Comparison of ENCODE assay signal across 20 cellular contexts in the genomic region with DNA sequence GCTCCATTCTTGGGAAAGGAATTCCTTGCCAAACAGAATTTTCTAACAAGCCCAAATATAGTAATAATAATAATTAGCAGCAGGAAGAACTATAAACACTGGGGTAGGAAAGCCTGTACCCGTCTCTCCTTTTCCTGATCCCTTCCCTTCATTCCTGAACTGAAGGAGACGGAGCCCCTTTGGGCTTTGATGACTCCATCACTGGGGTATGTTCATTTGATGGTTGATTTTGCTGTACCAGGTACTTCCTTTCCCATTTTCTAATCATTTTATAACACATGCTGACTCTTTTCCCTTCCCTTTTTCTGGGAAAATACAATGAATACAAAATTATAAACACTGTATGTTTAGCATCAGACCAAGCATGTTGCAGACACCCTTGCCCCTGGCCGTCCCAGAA.
"Had no signal": no experiment of that assay in that cellular context is flagged by ENCODE, and none has a peak within 500 bp of the region (broad histone marks: within the 10 kb centered on the region; RNA-seq: fewer than 3 reads in every experiment).

No MANE protein-coding gene starts in this region.

- H3K9ac ChIP-seq: neural progenitor cell had no signal

- H3K9me3 Mint-ChIP-seq: activated CD4-positive, alpha-beta memory T cell treated with anti-CD3 and anti-CD28 coated beads, Interleukin-2, amount 10 ng/mL, durations not matched to agents 7 days and 5 days; activated naive CD4-positive, alpha-beta T cell treated with anti-CD3 and anti-CD28 coated beads, Interleukin-2, amount 50 U/mL, for 24 hours; activated T-cell treated with anti-CD3 and anti-CD28 coated beads, Interleukin-2, amount 50 U/mL, for 24 hours; brain; dendritic cell treated with granulocyte-macrophage colony-stimulating factor and Interleukin-4, amounts not matched to agents 40 ng/mL and 50 ng/mL, for 4 days; neural progenitor cell; stimulated activated memory B cell treated with anti-CD40 and anti-IgM and Interleukin-4, amounts not matched to agents 10 μg/mL and 1 μg/mL and 100 μg/mL, for 72 hours had no signal

- H3K27me3 ChIP-seq: adrenal gland, foreskin keratinocyte, neural progenitor cell, ovary, tibial artery had no signal

- H3K4me3 Mint-ChIP-seq: activated CD4-positive, alpha-beta memory T cell treated with anti-CD3 and anti-CD28 coated beads, Interleukin-2, amount 10 ng/mL, durations not matched to agents 7 days and 5 days; activated CD4-positive, alpha-beta T cell treated with anti-CD3 and anti-CD28 coated beads for 36 hours; activated T-cell treated with anti-CD3 and anti-CD28 coated beads, Interleukin-2, amount 50 U/mL, for 24 hours; dendritic cell treated with granulocyte-macrophage colony-stimulating factor and Interleukin-4, amounts not matched to agents 40 ng/mL and 50 ng/mL, for 4 days; stimulated activated memory B cell treated with anti-CD40 and anti-IgM and Interleukin-4, amounts not matched to agents 10 μg/mL and 1 μg/mL and 100 μg/mL, for 72 hours had no signal

- H3K4me2 ChIP-seq: neural progenitor cell had no signal

- H3K27ac Mint-ChIP-seq: activated CD4-positive, alpha-beta memory T cell treated with anti-CD3 and anti-CD28 coated beads, Interleukin-2, amount 10 ng/mL, durations not matched to agents 7 days and 5 days; activated CD4-positive, alpha-beta T cell treated with anti-CD3 and anti-CD28 coated beads for 36 hours; activated naive CD4-positive, alpha-beta T cell treated with anti-CD3 and anti-CD28 coated beads, Interleukin-2, amount 50 U/mL, for 24 hours; activated T-cell treated with anti-CD3 and anti-CD28 coated beads, Interleukin-2, amount 50 U/mL, for 24 hours; neural progenitor cell had no signal

- ATAC-seq: activated CD4-positive, alpha-beta T cell treated with anti-CD3 and anti-CD28 coated beads for 36 hours; foreskin keratinocyte; stimulated activated memory B cell treated with anti-CD40 and anti-IgM and Interleukin-4, amounts not matched to agents 10 μg/mL and 1 μg/mL and 100 μg/mL, for 72 hours had no signal

- H3K36me3 ChIP-seq: adrenal gland, neural progenitor cell, ovary, tibial artery had no signal

- H3K4me3 ChIP-seq: adrenal gland, neural progenitor cell, ovary, tibial artery had no signal

- H3K36me3 Mint-ChIP-seq: activated naive CD4-positive, alpha-beta T cell treated with anti-CD3 and anti-CD28 coated beads, Interleukin-2, amount 50 U/mL, for 24 hours; neural progenitor cell; stimulated activated memory B cell treated with anti-CD40 and anti-IgM and Interleukin-4, amounts not matched to agents 10 μg/mL and 1 μg/mL and 100 μg/mL, for 72 hours had no signal

- H2AFZ ChIP-seq: neural progenitor cell had no signal

- DNase-seq: activated CD4-positive, alpha-beta memory T cell treated with anti-CD3 and anti-CD28 coated beads, Interleukin-2, amount 10 ng/mL, durations not matched to agents 7 days and 5 days; activated CD4-positive, alpha-beta T cell treated with anti-CD3 and anti-CD28 coated beads for 36 hours; activated effector memory CD4-positive, alpha-beta T cell treated with anti-CD3 and anti-CD28 coated beads, Interleukin-2, amount 50 U/mL, for 16 hours; activated T-cell treated with anti-CD3 and anti-CD28 coated beads, Interleukin-2, amount 50 U/mL, for 24 hours; adrenal gland; cerebellar nuclear complex; effector memory CD4-positive, alpha-beta T cell; glutamatergic neuron; mesendoderm; ovary; stimulated activated CD4-positive, alpha-beta T cell treated with anti-CD3 and anti-CD28 coated beads, Interleukin-12 subunit alpha, Interleukin-12 subunit beta, amount 100 ng/mL, for 4 hours; stimulated activated CD4-positive, alpha-beta T cell treated with anti-CD3 and anti-CD28 coated beads, Interleukin-2, amount 100 ng/mL, for 48 hours; T-helper 2 cell; tibial artery had no signal

- H3K27ac ChIP-seq: adrenal gland, foreskin keratinocyte, neural progenitor cell, ovary, tibial artery had no signal

- H3K9me3 ChIP-seq: adrenal gland, ovary, tibial artery had no signal

- H3K27me3 Mint-ChIP-seq: activated CD4-positive, alpha-beta T cell treated with anti-CD3 and anti-CD28 coated beads for 36 hours; activated naive CD4-positive, alpha-beta T cell treated with anti-CD3 and anti-CD28 coated beads, Interleukin-2, amount 50 U/mL, for 24 hours; activated T-cell treated with anti-CD3 and anti-CD28 coated beads, Interleukin-2, amount 50 U/mL, for 24 hours; stimulated activated memory B cell treated with anti-CD40 and anti-IgM and Interleukin-4, amounts not matched to agents 10 μg/mL and 1 μg/mL and 100 μg/mL, for 72 hours had no signal
